Comparison of ENCODE assay signal across 1 cellular context in the genomic region with DNA sequence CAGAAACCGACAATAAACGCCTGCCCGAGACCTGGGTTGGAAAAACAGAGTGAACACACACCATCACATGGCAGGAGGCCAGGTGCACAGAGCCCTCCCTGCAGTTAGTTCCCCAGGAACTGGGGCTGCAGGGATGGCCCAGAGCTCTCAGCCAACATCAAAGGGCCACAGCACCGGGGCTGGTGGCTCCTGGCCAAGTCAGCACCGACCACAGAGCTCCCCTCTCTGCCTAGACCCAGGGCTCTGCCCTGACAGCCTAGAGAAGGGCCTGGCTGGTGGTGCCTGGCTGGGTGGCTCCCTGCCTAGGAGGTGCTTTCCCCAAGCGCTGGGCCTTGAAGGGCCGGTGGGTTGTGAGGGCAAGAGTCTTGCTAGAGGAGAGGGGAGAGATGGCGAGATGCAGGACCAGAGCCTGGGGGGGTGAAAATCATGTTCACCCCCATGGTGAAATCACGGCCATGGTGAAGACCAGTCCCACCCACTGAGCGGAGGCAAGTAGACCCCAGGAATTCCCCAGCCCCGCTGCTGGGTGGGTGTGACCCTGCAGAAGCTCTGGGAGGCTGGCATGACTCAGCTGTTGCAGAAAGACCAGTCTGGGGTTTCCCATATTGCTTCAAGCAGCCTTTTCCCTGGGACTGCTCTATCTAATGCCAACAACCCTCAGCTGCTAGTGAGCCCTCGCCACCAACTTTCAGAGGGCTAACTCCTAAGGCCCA.
TF ChIP-seq lines count a peak whose summit lies in the region.

No MANE protein-coding gene starts in this region.

TF ChIP-seq in HCT116, 20 proteins besides CTCF, POLR2A, EP300 and RAD21:
- TF ChIP-seq TCF7L2 (IDR thresholded peaks at IDR 0.05; ENCODE audit: borderline replicate concordance, extremely low read depth, insufficient read depth, insufficient read length) (peak; percentile 83), ZNF274 (IDR thresholded peaks at IDR 0.05; ENCODE audit: low read depth, low read length) (no peak)
TF ChIP-seq in HCT116: peak in this region for 1.
